In the genomic region with DNA sequence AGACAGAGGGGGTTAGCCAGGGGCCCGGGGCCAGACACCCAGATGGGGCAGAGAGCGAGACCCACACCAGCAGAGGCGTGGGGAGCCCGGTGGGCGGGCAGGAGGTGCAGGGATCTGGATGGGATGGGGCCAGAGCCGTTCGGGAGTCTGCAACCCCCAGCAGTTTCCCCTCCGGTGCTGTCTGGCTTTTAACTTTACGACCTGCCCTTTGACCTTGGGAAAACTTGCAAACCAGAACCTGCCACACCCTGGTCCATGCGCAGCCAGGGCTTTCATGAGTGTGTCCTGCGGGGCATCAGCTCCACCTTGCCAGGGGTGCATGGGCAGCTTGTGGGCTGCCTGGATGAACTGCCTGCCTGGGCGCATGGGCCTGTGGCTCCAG, we compare ENCODE assay signal across 19 cellular contexts. TPM values are rescaled to one million over a fixed set of nuclear protein-coding genes. Genes with fewer than 3 reads are reported as not detected.
A peak's percentile ranks its signal among the peaks of the same experiment; 100 is the strongest.
DNase-seq lines count a peak whose midpoint lies in the region; ATAC-seq and TF ChIP-seq lines count a peak whose summit lies in the region.
"Had no signal": no experiment of that assay in that cellular context is flagged by ENCODE, and none has a peak within 500 bp of the region (broad histone marks: within the 10 kb centered on the region; RNA-seq: fewer than 3 reads in every experiment).

No MANE protein-coding gene starts in this region.

- H3K36me3 Mint-ChIP-seq in nephron (ENCODE audit: low read depth) = no peaks in the 10 kb centered on the region

- intact Hi-C loops in Right ventricle myocardium inferior (cut with DNase I) (no loop called here), cardiac septum (cut with DNase I) (no loop called here), aorta (cut with DNase I) (no loop called here), sigmoid colon (cut with DNase I) (no loop called here)

- TF ChIP-seq POLR2A in sigmoid colon (IDR thresholded peaks at IDR 0.05) = no peak

- H3K9me3 ChIP-seq in cardiac muscle cell (ENCODE audit: low read depth) = no peaks in the 10 kb centered on the region
- H3K9me3 ChIP-seq in aorta (ENCODE audit: control insufficient read depth, low read length) = no peaks in the 10 kb centered on the region
- H3K9me3 ChIP-seq in sigmoid colon = no peaks in the 10 kb centered on the region
- H3K9me3 ChIP-seq: esophagus muscularis mucosa, neutrophil had no signal

- H3K4me3 Mint-ChIP-seq in nephron = peak overlapping the region; percentile 20 to 85 (median 67)
- H3K4me3 Mint-ChIP-seq: activated CD4-positive, alpha-beta T cell treated with anti-CD3 and anti-CD28 coated beads, Interleukin-2, amount 10 ng/mL, durations not matched to agents 7 days and 5 days; immature natural killer cell had no signal

- no peak for TF ChIP-seq CTCF in cardiac muscle cell (IDR thresholded peaks at IDR 0.05; ENCODE audit: low read depth, low read length)
- TF ChIP-seq CTCF in nephron (IDR thresholded peaks at IDR 0.05; ENCODE audit: unreplicated experiment in 3 of 3) = no peak
- TF ChIP-seq CTCF in sigmoid colon (IDR thresholded peaks at IDR 0.05) = no peak

- H3K27me3 ChIP-seq in cardiac muscle cell = no peaks in the 10 kb centered on the region
- H3K27me3 ChIP-seq in aorta (ENCODE audit: control insufficient read depth in 1 of 2, insufficient read depth in 2 of 2, low read length in 1 of 2) = no peaks in the 10 kb centered on the region
- no peaks in the 10 kb centered on the region for H3K27me3 ChIP-seq in sigmoid colon
- H3K27me3 ChIP-seq: esophagus muscularis mucosa, neutrophil had no signal

- H3K4me3 ChIP-seq in cardiac muscle cell (peak overlapping the region; percentile 99), aorta (ENCODE audit: low read length in 2 of 2) (no peak overlapping the region), sigmoid colon (no peak overlapping the region)
- H3K4me3 ChIP-seq: esophagus muscularis mucosa, PC-9 had no signal

- H3K27me3 Mint-ChIP-seq in nephron (ENCODE audit: low read depth) = peaks cover 6% of the 10 kb centered on the region
- H3K27me3 Mint-ChIP-seq: activated CD4-positive, alpha-beta T cell treated with anti-CD3 and anti-CD28 coated beads, Interleukin-2, amount 10 ng/mL, durations not matched to agents 7 days and 5 days had no signal

- DNase-seq in Right ventricle myocardium inferior (ENCODE audit: missing footprints) (peak; percentile 68), cardiac septum (ENCODE audit: low spot score) (no peak), cardiac muscle cell (ENCODE audit: low read depth in 1 of 2, low spot score in 1 of 2) (peak in 1 of 2 donors; percentile 34), aorta (peak; percentile 20 to 75), sigmoid colon (no peak)
- DNase-seq: activated CD4-positive, alpha-beta T cell treated with anti-CD3 and anti-CD28 coated beads, Interleukin-2, amount 10 ng/mL, durations not matched to agents 7 days and 5 days; activated gamma-delta T cell; effector CD4-positive, alpha-beta T cell; immature natural killer cell; NCI-H1417; NCI-H82; PC-9 had no signal

- H3K27ac Mint-ChIP-seq in nephron = peak overlapping the region in 2 of 3 experiments; percentile 53 to 86
- H3K27ac Mint-ChIP-seq: activated CD4-positive, alpha-beta T cell treated with anti-CD3 and anti-CD28 coated beads, Interleukin-2, amount 10 ng/mL, durations not matched to agents 7 days and 5 days; immature natural killer cell had no signal

- H3K27ac ChIP-seq in cardiac muscle cell = peak overlapping the region; percentile 100
- H3K27ac ChIP-seq in aorta (ENCODE audit: low read depth in 1 of 2, low read length in 2 of 2) = no peak overlapping the region
- no peak overlapping the region for H3K27ac ChIP-seq in sigmoid colon
- H3K27ac ChIP-seq: esophagus muscularis mucosa, neutrophil, PC-9 had no signal

- peaks cover 17% of the 10 kb centered on the region for H3K4me1 ChIP-seq in cardiac muscle cell (ENCODE audit: low read depth)
- no peaks in the 10 kb centered on the region for H3K4me1 ChIP-seq in aorta (ENCODE audit: control insufficient read depth in 1 of 2, insufficient read depth in 2 of 2, low read length in 2 of 2)
- peaks cover 0 to 7% (median 0%) of the 10 kb centered on the region in 4 donors for H3K4me1 ChIP-seq in sigmoid colon

- peaks cover 21% of the 10 kb centered on the region for H3K36me3 ChIP-seq in cardiac muscle cell
- H3K36me3 ChIP-seq in aorta (ENCODE audit: control insufficient read depth in 1 of 2, insufficient read depth in 2 of 2, low read length in 1 of 2) = no peaks in the 10 kb centered on the region
- H3K36me3 ChIP-seq in sigmoid colon = peaks cover 0 to 9% (median 0%) of the 10 kb centered on the region in 4 donors

- H3K4me1 Mint-ChIP-seq in nephron = peaks cover 4% of the 10 kb centered on the region
- H3K4me1 Mint-ChIP-seq: activated CD4-positive, alpha-beta T cell treated with anti-CD3 and anti-CD28 coated beads, Interleukin-2, amount 10 ng/mL, durations not matched to agents 7 days and 5 days; immature natural killer cell had no signal

- 78 to 79% methylated on average over 12 of the region's 12 CpGs for WGBS in aorta, 2 donors
- 25 to 61% methylated on average over 12 of the region's 12 CpGs for WGBS in sigmoid colon, 2 donors

- no peaks in the 10 kb centered on the region for H3K9me3 Mint-ChIP-seq in nephron
- H3K9me3 Mint-ChIP-seq: activated CD4-positive, alpha-beta T cell treated with anti-CD3 and anti-CD28 coated beads, Interleukin-2, amount 10 ng/mL, durations not matched to agents 7 days and 5 days; immature natural killer cell had no signal

- ATAC-seq in Right ventricle myocardium inferior = no peak
- ATAC-seq in aorta (ENCODE audit: low FRiP score) = peak; percentile 29
- ATAC-seq in GM19035 (IDR thresholded peaks at IDR 0.05; ENCODE audit: unreplicated experiment) = no peak
- no peak for ATAC-seq in GM19324 (IDR thresholded peaks at IDR 0.05; ENCODE audit: low FRiP score, unreplicated experiment)

- no peak for TF ChIP-seq EP300 in sigmoid colon (IDR thresholded peaks at IDR 0.05)

RNA-seq across cellular contexts. Expression of a gene that starts 9.8 kb away (rescaled TPM):
- total RNA-seq in Right ventricle myocardium inferior = 43.7 TPM
- total RNA-seq in cardiac septum = 36.1 TPM
- total RNA-seq in cardiac muscle cell = 21.4 and 25.4 TPM in 2 replicates
- 29.5 and 44.8 TPM in 2 replicates for polyA plus RNA-seq in cardiac muscle cell
- total RNA-seq in aorta = 10 to 100 TPM; 26.6 to 34.2 TPM
- 10 to 100 TPM; 40.2 to 76.1 TPM for polyA plus RNA-seq in aorta
- total RNA-seq in sigmoid colon = 10 to 100 TPM; 23.5 to 47.9 (median 33.7) TPM
- polyA plus RNA-seq in sigmoid colon = 10 to 100 TPM; 55.3 to 85.1 (median 65.7) TPM

RNA-seq across cellular contexts. Expression of a gene that starts 12.5 kb away (rescaled TPM):
- total RNA-seq in Right ventricle myocardium inferior (not detected), cardiac septum (not detected), cardiac muscle cell (not detected in 2 replicates), aorta (not detected), sigmoid colon (not detected)
- polyA plus RNA-seq in cardiac muscle cell (not detected in 2 replicates), aorta (1 to 10 TPM in 1 of 2 donors, not detected in 1; 1.9 TPM), sigmoid colon (not detected)
- total RNA-seq: activated CD4-positive, alpha-beta T cell treated with anti-CD3 and anti-CD28 coated beads, Interleukin-2, amount 10 ng/mL, durations not matched to agents 7 days and 5 days; glomerular endothelial cell; PC-9; subcutaneous adipose tissue had no signal
- polyA plus RNA-seq: immature natural killer cell had no signal

RNA-seq across cellular contexts. Expression of a gene that starts 24.5 kb away (rescaled TPM):
- total RNA-seq in Right ventricle myocardium inferior (2.2 TPM), cardiac septum (1.1 TPM), cardiac muscle cell (7.7 and 9.4 TPM in 2 replicates), aorta (not detected), sigmoid colon (1 to 10 TPM in 2 of 4 donors, under 1 TPM in 1, not detected in 1; 0.36 to 7.1 (median 1.2) TPM)
- polyA plus RNA-seq in cardiac muscle cell (4.8 and 9.3 TPM in 2 replicates), aorta (not detected), sigmoid colon (1 to 10 TPM in 2 of 3 donors, not detected in 1; 1.6 to 2.8 TPM)
- total RNA-seq: activated CD4-positive, alpha-beta T cell treated with anti-CD3 and anti-CD28 coated beads, Interleukin-2, amount 10 ng/mL, durations not matched to agents 7 days and 5 days; glomerular endothelial cell; subcutaneous adipose tissue had no signal

RNA-seq across cellular contexts. Expression of a gene that starts 24.9 kb away (rescaled TPM):
- total RNA-seq in Right ventricle myocardium inferior (78.0 TPM), cardiac septum (106 TPM), cardiac muscle cell (308 and 370 TPM in 2 replicates), aorta (10 to 100 TPM; 79.6 to 86.5 TPM), sigmoid colon (10 to 100 TPM; 38.5 to 48.5 (median 42.3) TPM)
- polyA plus RNA-seq in cardiac muscle cell (280 and 382 TPM in 2 replicates), aorta (100 to 1,000 TPM in 1 of 2 donors, 10 to 100 TPM in 1; 65.2 to 111 TPM), sigmoid colon (100 to 1,000 TPM in 1 of 3 donors, 10 to 100 TPM in 2; 34.2 to 140 (median 41.8) TPM)

Comparison
In these comparisons a context has a peak if more than half of its experiments do, and no peak if none do; other contexts are left out.
1. DNase-seq: peak in Right ventricle myocardium inferior (single experiment) and aorta (2 of 2); none in cardiac septum (single experiment) and sigmoid colon (single experiment).